1 cellular context compared by ENCODE assay signal in genomic region chr7:144454256-144455039, GRCh38.
TF ChIP-seq lines count a peak whose summit lies in the region.

No MANE protein-coding gene starts in this region.

TF ChIP-seq in endothelial cell of umbilical vein, 7 proteins besides CTCF, POLR2A, EP300 and RAD21 (continued from another document):
- TF ChIP-seq MAX (IDR thresholded peaks at IDR 0.05; ENCODE audit: insufficient read depth, insufficient read length) (no peak), MYC (IDR thresholded peaks at IDR 0.05; ENCODE audit: low read depth, low read length) (no peak)
